In the genomic region with DNA sequence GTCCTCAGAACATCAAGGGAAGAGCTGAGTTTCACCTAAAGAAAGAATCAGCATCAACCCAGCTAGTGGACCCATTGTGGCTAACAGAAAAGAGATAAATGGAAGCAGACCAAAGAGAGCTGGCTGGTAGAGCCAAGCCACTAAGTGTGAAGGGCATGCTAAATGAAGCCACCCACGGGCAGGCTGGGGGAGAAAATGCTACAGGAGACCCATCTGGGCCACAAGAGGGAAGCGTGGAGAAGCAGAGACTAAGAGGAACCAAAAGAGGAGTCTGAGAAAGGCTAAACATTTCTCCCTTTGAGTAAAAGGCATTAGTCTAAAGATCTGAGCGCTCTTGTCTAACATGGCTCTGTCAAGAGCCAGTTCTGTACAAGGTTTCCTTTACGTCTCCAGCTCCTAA, we compare ENCODE assay signal across 10 cellular contexts. TPM values are rescaled to one million over a fixed set of nuclear protein-coding genes. Genes with fewer than 3 reads are reported as not detected.
DNase-seq lines count a peak whose midpoint lies in the region; ATAC-seq and TF ChIP-seq lines count a peak whose summit lies in the region.
"Had no signal": no experiment of that assay in that cellular context is flagged by ENCODE, and none has a peak within 500 bp of the region (broad histone marks: within the 10 kb centered on the region; RNA-seq: fewer than 3 reads in every experiment).

No MANE protein-coding gene starts in this region.

- no peaks in the 10 kb centered on the region for H3K27me3 ChIP-seq in GM23248 (replicated peaks; ENCODE audit: insufficient read depth)
- H3K27me3 ChIP-seq in sigmoid colon: no peaks in the 10 kb centered on the region

- no peak overlapping the region for H3K9ac ChIP-seq in GM23248

- no peaks in the 10 kb centered on the region for H3K9me2 ChIP-seq in GM23248 (ENCODE audit: insufficient read depth)

- H3K9me3 ChIP-seq in GM23248 (ENCODE audit: low read depth): no peaks in the 10 kb centered on the region
- H3K9me3 ChIP-seq in sigmoid colon: no peaks in the 10 kb centered on the region

- H4K20me1 ChIP-seq in GM23248 (ENCODE audit: insufficient read depth): peaks cover 4% of the 10 kb centered on the region; the same call in 1 of the 2 replicates

- ATAC-seq in GM18519 (IDR thresholded peaks at IDR 0.05; ENCODE audit: low FRiP score, unreplicated experiment) (no peak), GM19035 (IDR thresholded peaks at IDR 0.05; ENCODE audit: unreplicated experiment) (no peak)

- H3F3A ChIP-seq in GM23248 (ENCODE audit: insufficient read depth): no peaks in the 10 kb centered on the region

- H3K27ac ChIP-seq in GM23248 (no peak overlapping the region), sigmoid colon (no peak overlapping the region)

- H3K4me1 ChIP-seq in GM23248 (ENCODE audit: insufficient read depth) (no peaks in the 10 kb centered on the region), sigmoid colon (no peaks in the 10 kb centered on the region)

- H3K4me2 ChIP-seq in GM23248 (ENCODE audit: unreplicated experiment): no peak overlapping the region

- no peak overlapping the region for H3K4me3 ChIP-seq in GM23248
- H3K4me3 ChIP-seq in sigmoid colon: no peak overlapping the region

- peaks cover 13% of the 10 kb centered on the region for H3K36me3 ChIP-seq in GM23248 (ENCODE audit: low read depth)
- H3K36me3 ChIP-seq in sigmoid colon: peaks cover 0 to 43% (median 7%) of the 10 kb centered on the region in 4 donors

- TF ChIP-seq EP300 in sigmoid colon (IDR thresholded peaks at IDR 0.05): no peak

- 85 to 89% methylated on average over 4 of the region's 4 CpGs for WGBS in GM23248 (ENCODE audit: low coverage in 1 of 2, low lambda C conversion rate in 2 of 2, missing lambda C conversion rate in 2 of 2), 2 experiments
- WGBS in sigmoid colon, 2 donors: 86 to 95% methylated on average over 4 of the region's 4 CpGs

- peak; percentile 7 for DNase-seq in activated CD4-positive, alpha-beta T cell treated with anti-CD3 and anti-CD28 coated beads for 48 hours
- DNase-seq in activated CD4-positive, alpha-beta T cell treated with anti-CD3 and anti-CD28 coated beads for 4 hours: no peak
- peak; percentile 38 for DNase-seq in GM23248
- peak; percentile 14 for DNase-seq in RKO (ENCODE audit: low spot score)
- peak; percentile 1 for DNase-seq in left kidney (ENCODE audit: low read depth, low spot score)
- no peak for DNase-seq in sigmoid colon
- DNase-seq: activated CD8-positive, alpha-beta memory T cell treated with anti-CD3 and anti-CD28 coated beads for 24 hours; NCI-H1930 had no signal

- TF ChIP-seq CTCF in sigmoid colon (IDR thresholded peaks at IDR 0.05): no peak

- no peak for TF ChIP-seq POLR2A in sigmoid colon (IDR thresholded peaks at IDR 0.05)

- H2AFZ ChIP-seq in GM23248: no peak overlapping the region

- H3K79me2 ChIP-seq in GM23248 (ENCODE audit: insufficient read depth): peaks cover 62% of the 10 kb centered on the region

- in situ Hi-C loops in GM23248 (cut with MboI): no loop called here

- intact Hi-C loops in sigmoid colon (cut with DNase I): no loop called here

RNA-seq across cellular contexts. Expression of gene CWC22, which starts 15.8 kb away (rescaled TPM):
- total RNA-seq in GM23248 (2014; rRNA removed; shearing (Covaris generic)): 12.4 and 17.3 TPM in 2 replicates
- polyA plus RNA-seq in GM23248 (2016; fragmentation: Nextera tagmentation; extraction: Ambion mirVana) (21.0 and 21.6 TPM in 2 replicates), sigmoid colon (10 to 100 TPM in 2 of 3 donors, 1 to 10 TPM in 1; 7.2 to 11.1 (median 10.2) TPM)
- 10 to 100 TPM; 20.5 to 29.9 (median 26.7) TPM for total RNA-seq in sigmoid colon

Comparison
In these comparisons a context has a peak if more than half of its experiments do, and no peak if none do; other contexts are left out.
1. DNase-seq: peak in activated CD4-positive, alpha-beta T cell treated with anti-CD3 and anti-CD28 coated beads for 48 hours (single experiment), GM23248 (single experiment), RKO (single experiment) and left kidney (single experiment); none in activated CD4-positive, alpha-beta T cell treated with anti-CD3 and anti-CD28 coated beads for 4 hours (0 of 2) and sigmoid colon (single experiment).